Comparison of ENCODE assay signal across 1 cellular context in the genomic region with DNA sequence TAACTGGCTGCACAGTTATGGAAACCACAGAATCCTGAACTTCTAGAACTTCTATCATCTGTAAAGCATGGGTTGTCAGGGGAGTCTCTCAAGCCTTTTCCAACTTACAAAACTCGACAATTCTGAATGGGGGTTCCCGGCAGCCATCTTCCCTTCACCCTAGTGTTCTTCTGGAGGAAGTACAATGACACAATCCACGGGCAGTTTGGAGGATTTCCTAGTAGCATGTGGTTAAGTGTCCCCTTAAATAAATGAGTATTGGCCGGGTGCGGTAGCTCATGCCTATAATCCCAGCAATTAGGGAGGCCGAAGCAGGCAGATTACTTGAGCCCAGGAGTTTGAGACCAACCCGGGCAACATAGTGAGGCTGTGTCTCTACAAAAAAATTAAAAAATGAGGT.
TF ChIP-seq lines count a peak whose summit lies in the region.

No MANE protein-coding gene starts in this region.

TF ChIP-seq in K562, 482 proteins besides CTCF, POLR2A, EP300 and RAD21:
- no peak for TF ChIP-seq GATAD2B (IDR thresholded peaks at IDR 0.05; ENCODE audit: borderline replicate concordance)
- no peak for TF ChIP-seq THRAP3 (IDR thresholded peaks at IDR 0.05; ENCODE audit: borderline replicate concordance)
- TF ChIP-seq SETDB1 (IDR thresholded peaks at IDR 0.05; ENCODE audit: low read length), result no peak
- TF ChIP-seq YY1 (IDR thresholded peaks at IDR 0.05; ENCODE audit: borderline replicate concordance in 1 of 3, control insufficient read depth in 1 of 3, extremely low read depth in 1 of 3, insufficient read depth in 3 of 3, insufficient read length in 1 of 3, insufficient replicate concordance in 2 of 3, low read depth in 1 of 3, low read length in 2 of 3), result peak in 2 of 3 experiments; percentile 60 to 76
- no peak for TF ChIP-seq MAFK (IDR thresholded peaks at IDR 0.05; ENCODE audit: low read length)
